ENCODE assay signal across 30 cellular contexts in the genomic region with DNA sequence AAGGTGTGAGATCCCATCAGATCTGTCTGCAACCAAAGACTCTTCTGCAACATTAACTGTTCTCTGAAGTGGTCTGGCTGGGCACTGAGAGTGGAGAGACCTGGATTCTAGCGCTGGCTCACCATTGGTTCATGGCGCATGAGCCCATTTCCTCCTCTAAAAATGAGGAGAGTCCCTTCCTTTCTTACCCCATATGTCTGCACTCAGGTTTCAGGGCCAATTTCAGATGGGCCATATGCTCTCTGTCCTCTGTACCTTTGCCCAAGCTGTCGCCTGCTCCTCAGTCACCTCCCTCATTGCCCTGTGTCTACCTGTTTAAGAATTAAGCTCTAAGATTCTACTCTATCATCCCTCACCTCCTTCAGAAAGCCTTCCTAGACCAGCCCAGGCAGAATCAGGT.
"Had no signal": no experiment of that assay in that cellular context is flagged by ENCODE, and none has a peak within 500 bp of the region (broad histone marks: within the 10 kb centered on the region; RNA-seq: fewer than 3 reads in every experiment).

No MANE protein-coding gene starts in this region.

- H3K4me3 ChIP-seq: ascending aorta, breast epithelium, cardiac muscle cell, esophagus muscularis mucosa, gastrocnemius medialis, heart right ventricle had no signal

- H3K27me3 ChIP-seq: ascending aorta, breast epithelium, cardiac muscle cell, foreskin keratinocyte, gastrocnemius medialis, heart right ventricle had no signal

- H3K4me1 ChIP-seq: ascending aorta, breast epithelium, foreskin keratinocyte had no signal

- H3K27ac ChIP-seq: ascending aorta, breast epithelium, cardiac muscle cell, esophagus muscularis mucosa, foreskin keratinocyte, gastrocnemius medialis, heart right ventricle, WERI-Rb-1 had no signal

- H3K9me3 ChIP-seq: ascending aorta, breast epithelium, esophagus muscularis mucosa, gastrocnemius medialis, heart right ventricle had no signal

- H3K36me3 ChIP-seq: ascending aorta, breast epithelium, cardiac muscle cell, esophagus muscularis mucosa, gastrocnemius medialis, heart right ventricle, WERI-Rb-1 had no signal

- FAIRE-seq: colon had no signal

- DNase-seq: activated B cell treated with CpG ODN at 0.5 μM for 24 hours; activated CD4-positive, alpha-beta memory T cell treated with anti-CD3 and anti-CD28 coated beads for 36 hours; activated CD4-positive, alpha-beta T cell treated with anti-CD3 and anti-CD28 coated beads for 48 hours; activated CD8-positive, alpha-beta memory T cell treated with anti-CD3 and anti-CD28 coated beads, Interleukin-2, amount 50 U/mL, for 48 hours; activated CD8-positive, alpha-beta T cell treated with anti-CD3 and anti-CD28 coated beads, Interleukin-2, amount 10 ng/mL, durations not matched to agents 7 days and 5 days; activated gamma-delta T cell; activated naive CD4-positive, alpha-beta T cell; activated naive CD4-positive, alpha-beta T cell treated with anti-CD3 and anti-CD28 coated beads, Interleukin-2, amount 10 ng/mL, durations not matched to agents 7 days and 5 days; activated naive CD8-positive, alpha-beta T cell treated with anti-CD3 and anti-CD28 coated beads, Interleukin-2, amount 10 ng/mL, durations not matched to agents 7 days and 5 days; activated T-cell treated with anti-CD3 and anti-CD28 coated beads for 4 hours; activated T-cell treated with anti-CD3 and anti-CD28 coated beads, Interleukin-2, amount 50 U/mL, for 24 hours; activated T-cell treated with anti-CD3 and anti-CD28 coated beads, Interleukin-2, amount 50 U/mL, for 72 hours; central memory CD4-positive, alpha-beta T cell; cortex of kidney; dermis blood vessel endothelial cell; effector CD4-positive, alpha-beta T cell; effector memory CD8-positive, alpha-beta T cell; erythroblast; foreskin keratinocyte; gastrocnemius medialis; heart right ventricle; T-helper 1 cell; T-helper 17 cell; T1000; WERI-Rb-1 had no signal
